In the genomic region with DNA sequence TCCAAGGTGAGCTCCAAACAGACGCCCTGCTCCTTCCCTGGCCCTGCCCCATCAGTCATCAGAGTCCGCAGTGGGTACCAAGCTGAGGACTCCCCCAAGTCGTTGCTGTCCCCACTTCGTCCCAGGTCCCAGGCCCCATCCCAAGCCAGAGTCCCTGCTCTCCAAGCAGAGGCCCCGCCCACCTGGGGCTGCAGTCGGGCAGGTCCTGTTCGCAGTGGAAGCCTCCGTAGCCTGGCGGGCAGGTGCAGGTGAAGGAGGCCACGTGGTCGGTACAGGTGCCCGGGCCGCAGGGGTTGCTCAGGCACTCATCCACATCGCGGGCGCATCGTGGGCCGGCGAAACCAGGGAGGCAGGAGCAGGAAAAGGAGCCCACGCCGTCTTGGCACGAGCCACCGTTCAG, we compare ENCODE assay signal across 1 cellular context.
TF ChIP-seq lines count a peak whose summit lies in the region.

No MANE protein-coding gene starts in this region.

TF ChIP-seq in H1, 55 proteins besides CTCF, POLR2A, EP300 and RAD21:
- TF ChIP-seq JUN (IDR thresholded peaks at IDR 0.05; ENCODE audit: low read depth, low read length) (no peak), NRF1 (IDR thresholded peaks at IDR 0.05; ENCODE audit: low read depth, low read length) (no peak)
- TF ChIP-seq, protein P1, sequence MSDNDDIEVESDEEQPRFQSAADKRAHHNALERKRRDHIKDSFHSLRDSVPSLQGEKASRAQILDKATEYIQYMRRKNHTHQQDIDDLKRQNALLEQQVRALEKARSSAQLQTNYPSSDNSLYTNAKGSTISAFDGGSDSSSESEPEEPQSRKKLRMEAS (IDR thresholded peaks at IDR 0.05), result no peak
TF ChIP-seq in H1: peak in this region for 0.
